In genomic region chr1:11790880-11791715, GRCh38 we compare ENCODE assay signal across 9 cellular contexts. TPM values are rescaled to one million over a fixed set of nuclear protein-coding genes. Genes with fewer than 3 reads are reported as not detected.
DNase-seq lines count a peak whose midpoint lies in the region; ATAC-seq and TF ChIP-seq lines count a peak whose summit lies in the region.
"Had no signal": no experiment of that assay in that cellular context is flagged by ENCODE, and none has a peak within 500 bp of the region (broad histone marks: within the 10 kb centered on the region; RNA-seq: fewer than 3 reads in every experiment).

No MANE protein-coding gene starts in this region.

- H3K4me1 ChIP-seq in esophagus muscularis mucosa: peaks cover 59 to 75% (median 63%) of the 10 kb centered on the region in 4 donors

- intact Hi-C loops in esophagus muscularis mucosa (cut with DNase I): no loop called here

- H3K27me3 ChIP-seq in esophagus muscularis mucosa: no peaks in the 10 kb centered on the region

- TF ChIP-seq EP300 in esophagus muscularis mucosa (IDR thresholded peaks at IDR 0.05): peak; percentile 98

- 59% methylated on average over 16 of the region's 19 CpGs for WGBS in esophagus muscularis mucosa

- TF ChIP-seq CTCF in AG09319 (IDR thresholded peaks at IDR 0.05; ENCODE audit: low read depth, low read length) (no peak), esophagus muscularis mucosa (IDR thresholded peaks at IDR 0.05) (no peak)

- peaks cover 21 to 48% (median 44%) of the 10 kb centered on the region in 4 donors for H3K36me3 ChIP-seq in esophagus muscularis mucosa

- ATAC-seq in HG02981 (IDR thresholded peaks at IDR 0.05; ENCODE audit: unreplicated experiment): no peak
- no peak for ATAC-seq in GM21717 (IDR thresholded peaks at IDR 0.05; ENCODE audit: unreplicated experiment)

- H3K9me3 ChIP-seq in esophagus muscularis mucosa: no peaks in the 10 kb centered on the region

- H3K4me3 ChIP-seq in esophagus muscularis mucosa: peak overlapping the region in 3 of 4 donors; percentile 3 to 27 (median 13)

- DNase-seq in AG09319 (ENCODE audit: extremely low read depth, low read depth): peak; percentile 94
- peak; percentile 25 for DNase-seq in OCI-M1 (lab: John Stamatoyannopoulos, UW)
- DNase-seq in esophagus muscularis mucosa (ENCODE audit: extremely low spot score): peak; percentile 98
- DNase-seq in nucleus accumbens (lab: John Stamatoyannopoulos, UW): peak in 39 of 56 donors; percentile 7 to 59 (median 31)
- DNase-seq in NK-92 (lab: John Stamatoyannopoulos, UW; ENCODE audit: unreplicated experiment): no peak
- no peak for DNase-seq in NCI-H774 (lab: John Stamatoyannopoulos, UW)
- DNase-seq: activated T-cell treated with anti-CD3 and anti-CD28 coated beads, Interleukin-2, amount 50 U/mL, for 72 hours had no signal

- peak; percentile 42 for TF ChIP-seq POLR2A in esophagus muscularis mucosa (IDR thresholded peaks at IDR 0.05; ENCODE audit: low read depth)

- peak overlapping the region; percentile 87 to 92 (median 90) for H3K27ac ChIP-seq in esophagus muscularis mucosa (replicated peaks in 1 of 4)

RNA-seq across cellular contexts. Expression of gene MTHFR, which starts 14.7 kb away (rescaled TPM):
- 10 to 100 TPM; 23.4 to 38.6 (median 26.8) TPM for total RNA-seq in esophagus muscularis mucosa

RNA-seq across cellular contexts. Expression of gene CLCN6, which starts 14.9 kb away (rescaled TPM):
- 10 to 100 TPM; 12.5 to 19.7 (median 15.5) TPM for total RNA-seq in esophagus muscularis mucosa

RNA-seq across cellular contexts. Expression of gene C1orf167, which starts 29.1 kb away (rescaled TPM):
- total RNA-seq in esophagus muscularis mucosa: 1 to 10 TPM in 2 of 4 donors, not detected in 2; 2.3 to 4.3 TPM

RNA-seq across cellular contexts. Expression of gene AGTRAP, which starts 55.2 kb away (rescaled TPM):
- 10 to 100 TPM; 31.6 to 73.4 (median 45.6) TPM for total RNA-seq in esophagus muscularis mucosa

RNA-seq across cellular contexts. Expression of gene NPPA, which starts 56.5 kb away (rescaled TPM):
- 1 to 10 TPM in 1 of 4 donors, not detected in 3; 1.7 TPM for total RNA-seq in esophagus muscularis mucosa
- total RNA-seq: activated T-cell treated with anti-CD3 and anti-CD28 coated beads, Interleukin-2, amount 50 U/mL, for 72 hours had no signal

Comparison
In these comparisons a context has a peak if more than half of its experiments do, and no peak if none do; other contexts are left out.
1. DNase-seq: peak in AG09319 (single experiment), OCI-M1 (single experiment), esophagus muscularis mucosa (single experiment) and nucleus accumbens (39 of 56); none in NK-92 (single experiment) and NCI-H774 (single experiment).